In genomic region chr21:46234436-46234950, GRCh38 we compare ENCODE assay signal across 1 cellular context.
TF ChIP-seq lines count a peak whose summit lies in the region.

No MANE protein-coding gene starts in this region.

TF ChIP-seq in HEK293T, 16 proteins besides CTCF, POLR2A, EP300 and RAD21 (continued from another document):
- TF ChIP-seq, protein P1, sequence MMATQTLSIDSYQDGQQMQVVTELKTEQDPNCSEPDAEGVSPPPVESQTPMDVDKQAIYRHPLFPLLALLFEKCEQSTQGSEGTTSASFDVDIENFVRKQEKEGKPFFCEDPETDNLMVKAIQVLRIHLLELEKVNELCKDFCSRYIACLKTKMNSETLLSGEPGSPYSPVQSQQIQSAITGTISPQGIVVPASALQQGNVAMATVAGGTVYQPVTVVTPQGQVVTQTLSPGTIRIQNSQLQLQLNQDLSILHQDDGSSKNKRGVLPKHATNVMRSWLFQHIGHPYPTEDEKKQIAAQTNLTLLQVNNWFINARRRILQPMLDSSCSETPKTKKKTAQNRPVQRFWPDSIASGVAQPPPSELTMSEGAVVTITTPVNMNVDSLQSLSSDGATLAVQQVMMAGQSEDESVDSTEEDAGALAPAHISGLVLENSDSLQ (IDR thresholded peaks at IDR 0.05): no peak
- TF ChIP-seq FOXA1 (IDR thresholded peaks at IDR 0.05) (no peak), ELF4 (IDR thresholded peaks at IDR 0.05) (no peak)
